Comparison of ENCODE assay signal across 1 cellular context in the genomic region with DNA sequence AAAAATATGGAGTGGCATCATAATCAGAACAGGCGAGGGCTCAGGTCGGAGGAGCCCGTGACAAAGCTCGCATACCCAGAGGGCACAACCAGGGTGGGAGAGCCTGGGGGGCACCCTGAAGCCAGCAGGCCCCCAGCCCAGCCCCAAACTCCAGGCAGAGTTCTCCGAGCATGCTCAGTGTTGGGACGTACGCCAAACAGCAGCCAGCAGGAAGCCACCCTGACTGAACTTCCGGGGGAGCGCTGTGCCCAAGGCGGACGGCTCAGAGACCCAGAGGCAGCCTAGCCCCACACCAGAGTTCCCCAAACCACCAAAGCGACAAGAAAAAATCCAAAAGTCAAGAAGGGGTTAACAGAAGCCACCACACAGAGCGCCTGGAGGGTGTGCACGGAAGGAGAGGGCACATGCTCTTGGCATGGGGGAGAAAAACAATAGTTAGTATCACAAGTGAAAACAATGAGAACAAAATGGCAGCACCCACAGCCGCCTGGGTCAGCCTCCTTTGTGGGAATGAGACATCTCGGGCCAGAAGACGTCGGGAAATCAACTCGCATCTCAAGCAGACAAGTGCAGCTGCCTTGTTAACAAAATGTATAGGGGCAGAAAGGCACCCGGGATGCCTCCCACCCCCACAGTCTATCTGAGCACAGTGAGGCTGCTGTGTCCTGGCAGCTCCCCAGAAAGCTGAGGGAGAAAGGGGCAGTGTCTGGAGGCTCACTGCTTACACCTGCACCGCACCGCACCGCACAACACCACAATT.
TF ChIP-seq lines count a peak whose summit lies in the region.

No MANE protein-coding gene starts in this region.

TF ChIP-seq in HCT116, 20 proteins besides CTCF, POLR2A, EP300 and RAD21 (continued from another document):
- no peak for TF ChIP-seq CBX3 (IDR thresholded peaks at IDR 0.05; ENCODE audit: low read depth)
- no peak for TF ChIP-seq ZFX (IDR thresholded peaks at IDR 0.05)
- no peak for TF ChIP-seq ELF1 (IDR thresholded peaks at IDR 0.05; ENCODE audit: borderline replicate concordance, low read depth)
- TF ChIP-seq, protein P1, sequence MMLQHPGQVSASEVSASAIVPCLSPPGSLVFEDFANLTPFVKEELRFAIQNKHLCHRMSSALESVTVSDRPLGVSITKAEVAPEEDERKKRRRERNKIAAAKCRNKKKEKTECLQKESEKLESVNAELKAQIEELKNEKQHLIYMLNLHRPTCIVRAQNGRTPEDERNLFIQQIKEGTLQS (IDR thresholded peaks at IDR 0.05), result no peak
- TF ChIP-seq SRF (IDR thresholded peaks at IDR 0.05; ENCODE audit: low read depth), result no peak
- TF ChIP-seq EZH2phosphoT487 (IDR thresholded peaks at IDR 0.05; ENCODE audit: borderline replicate concordance), result no peak
- TF ChIP-seq, protein P2, sequence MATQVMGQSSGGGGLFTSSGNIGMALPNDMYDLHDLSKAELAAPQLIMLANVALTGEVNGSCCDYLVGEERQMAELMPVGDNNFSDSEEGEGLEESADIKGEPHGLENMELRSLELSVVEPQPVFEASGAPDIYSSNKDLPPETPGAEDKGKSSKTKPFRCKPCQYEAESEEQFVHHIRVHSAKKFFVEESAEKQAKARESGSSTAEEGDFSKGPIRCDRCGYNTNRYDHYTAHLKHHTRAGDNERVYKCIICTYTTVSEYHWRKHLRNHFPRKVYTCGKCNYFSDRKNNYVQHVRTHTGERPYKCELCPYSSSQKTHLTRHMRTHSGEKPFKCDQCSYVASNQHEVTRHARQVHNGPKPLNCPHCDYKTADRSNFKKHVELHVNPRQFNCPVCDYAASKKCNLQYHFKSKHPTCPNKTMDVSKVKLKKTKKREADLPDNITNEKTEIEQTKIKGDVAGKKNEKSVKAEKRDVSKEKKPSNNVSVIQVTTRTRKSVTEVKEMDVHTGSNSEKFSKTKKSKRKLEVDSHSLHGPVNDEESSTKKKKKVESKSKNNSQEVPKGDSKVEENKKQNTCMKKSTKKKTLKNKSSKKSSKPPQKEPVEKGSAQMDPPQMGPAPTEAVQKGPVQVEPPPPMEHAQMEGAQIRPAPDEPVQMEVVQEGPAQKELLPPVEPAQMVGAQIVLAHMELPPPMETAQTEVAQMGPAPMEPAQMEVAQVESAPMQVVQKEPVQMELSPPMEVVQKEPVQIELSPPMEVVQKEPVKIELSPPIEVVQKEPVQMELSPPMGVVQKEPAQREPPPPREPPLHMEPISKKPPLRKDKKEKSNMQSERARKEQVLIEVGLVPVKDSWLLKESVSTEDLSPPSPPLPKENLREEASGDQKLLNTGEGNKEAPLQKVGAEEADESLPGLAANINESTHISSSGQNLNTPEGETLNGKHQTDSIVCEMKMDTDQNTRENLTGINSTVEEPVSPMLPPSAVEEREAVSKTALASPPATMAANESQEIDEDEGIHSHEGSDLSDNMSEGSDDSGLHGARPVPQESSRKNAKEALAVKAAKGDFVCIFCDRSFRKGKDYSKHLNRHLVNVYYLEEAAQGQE (IDR thresholded peaks at IDR 0.05; ENCODE audit: low read depth), result no peak
- TF ChIP-seq FOSL1 (IDR thresholded peaks at IDR 0.05; ENCODE audit: low read depth), result no peak
- TF ChIP-seq POLR2AphosphoS5 (IDR thresholded peaks at IDR 0.05; ENCODE audit: low read depth, low read length), result no peak
- no peak for TF ChIP-seq JUND (IDR thresholded peaks at IDR 0.05)
- TF ChIP-seq TCF7L2 (IDR thresholded peaks at IDR 0.05; ENCODE audit: borderline replicate concordance, extremely low read depth, insufficient read depth, insufficient read length), result no peak
- no peak for TF ChIP-seq YY1 (IDR thresholded peaks at IDR 0.05; ENCODE audit: extremely low read depth, insufficient replicate concordance, low read depth, low read length)
- TF ChIP-seq, protein P3, sequence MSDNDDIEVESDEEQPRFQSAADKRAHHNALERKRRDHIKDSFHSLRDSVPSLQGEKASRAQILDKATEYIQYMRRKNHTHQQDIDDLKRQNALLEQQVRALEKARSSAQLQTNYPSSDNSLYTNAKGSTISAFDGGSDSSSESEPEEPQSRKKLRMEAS (IDR thresholded peaks at IDR 0.05), result no peak
- no peak for TF ChIP-seq EGR1 (IDR thresholded peaks at IDR 0.05; ENCODE audit: low read depth)
- TF ChIP-seq EZH2 (IDR thresholded peaks at IDR 0.05), result no peak
